ENCODE assay signal across 1 cellular context in the genomic region with DNA sequence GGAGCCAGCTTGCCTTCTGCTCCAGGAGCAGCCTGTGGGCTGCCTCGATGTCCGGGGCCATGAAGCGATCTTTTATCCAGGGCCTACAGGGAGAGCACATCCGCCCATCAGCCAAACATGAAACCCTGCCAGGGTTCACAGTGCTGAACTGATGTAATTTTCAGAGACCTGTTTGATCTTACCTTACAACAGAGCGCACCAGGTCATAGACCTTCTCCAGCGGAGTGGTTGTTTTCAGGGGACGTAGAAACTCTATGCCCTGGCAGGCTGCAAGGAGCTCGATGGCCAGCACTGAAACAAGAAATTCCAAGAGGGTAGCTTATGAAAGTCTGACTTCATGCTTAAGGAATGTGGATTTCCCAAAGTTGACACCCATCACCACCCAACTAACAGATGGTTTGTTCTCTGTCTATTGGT.
TF ChIP-seq lines count a peak whose summit lies in the region.

No MANE protein-coding gene starts in this region.

TF ChIP-seq in HepG2, 621 proteins besides CTCF, POLR2A, EP300 and RAD21 (continued from another document and continues in another):
- TF ChIP-seq YEATS4 (CRISPR knock-in tag; IDR thresholded peaks at IDR 0.05; ENCODE audit: borderline replicate concordance) (no peak; the same call in 1 of the 2 replicates), ZNF337 (CRISPR knock-in tag; IDR thresholded peaks at IDR 0.05; ENCODE audit: borderline replicate concordance, low read depth) (no peak), MIER2 (CRISPR knock-in tag; IDR thresholded peaks at IDR 0.05) (0 out of 2 replicates have a peak, but pooled peaks have one; percentile 29), EED (CRISPR knock-in tag; IDR thresholded peaks at IDR 0.05) (no peak), HMG20A (CRISPR knock-in tag; IDR thresholded peaks at IDR 0.05; ENCODE audit: borderline replicate concordance) (peak; percentile 82; the same call in 1 of the 2 replicates), ZNF264 (CRISPR knock-in tag; IDR thresholded peaks at IDR 0.05) (peak; percentile 60), NBN (conservative IDR thresholded peaks at IDR 0.05) (no peak), ZNF792 (CRISPR knock-in tag; IDR thresholded peaks at IDR 0.05) (0 out of 2 replicates have a peak, but pooled peaks have one; percentile 55), ZNF761 (CRISPR knock-in tag; conservative IDR thresholded peaks at IDR 0.05) (no peak), ZNF777 (CRISPR knock-in tag; IDR thresholded peaks at IDR 0.05) (no peak), ZNF20 (CRISPR knock-in tag; IDR thresholded peaks at IDR 0.05) (no peak), ZNF205 (CRISPR knock-in tag; IDR thresholded peaks at IDR 0.05) (no peak; the same call in 1 of the 2 replicates), ZNF782 (CRISPR knock-in tag; IDR thresholded peaks at IDR 0.05; ENCODE audit: borderline replicate concordance) (no peak), ZNF720 (CRISPR knock-in tag; IDR thresholded peaks at IDR 0.05) (no peak), ZNF282 (IDR thresholded peaks at IDR 0.05; ENCODE audit: partially characterized antibody) (no peak), ZMYM3 (CRISPR knock-in tag; IDR thresholded peaks at IDR 0.05) (peak; percentile 56; the same call in 1 of the 2 replicates), ZNF33A (CRISPR knock-in tag; IDR thresholded peaks at IDR 0.05; ENCODE audit: borderline replicate concordance) (no peak; the same call in 1 of the 2 replicates), TBX2 (CRISPR knock-in tag; IDR thresholded peaks at IDR 0.05; ENCODE audit: borderline replicate concordance) (peak; percentile 80; the same call in 1 of the 2 replicates), HOXD1 (CRISPR knock-in tag; IDR thresholded peaks at IDR 0.05) (no peak), SOX6 (IDR thresholded peaks at IDR 0.05) (no peak), SOX6 (CRISPR knock-in tag; IDR thresholded peaks at IDR 0.05) (peak; percentile 86), PHF20 (CRISPR knock-in tag; IDR thresholded peaks at IDR 0.05) (no peak), ARNTL (CRISPR knock-in tag; IDR thresholded peaks at IDR 0.05) (no peak), ZNF431 (CRISPR knock-in tag; IDR thresholded peaks at IDR 0.05; ENCODE audit: borderline replicate concordance, low read depth) (no peak), ZNF451 (CRISPR knock-in tag; IDR thresholded peaks at IDR 0.05) (no peak), MYC (CRISPR knock-in tag; IDR thresholded peaks at IDR 0.05; ENCODE audit: borderline replicate concordance) (no peak), YY1 (IDR thresholded peaks at IDR 0.05; ENCODE audit: insufficient read depth, insufficient replicate concordance, low read depth, low read length) (no peak), RFX1 (IDR thresholded peaks at IDR 0.05) (no peak), RAD51 (IDR thresholded peaks at IDR 0.05; ENCODE audit: borderline replicate concordance) (no peak), SNAI1 (CRISPR knock-in tag; IDR thresholded peaks at IDR 0.05; ENCODE audit: borderline replicate concordance) (no peak), RCOR2 (CRISPR knock-in tag; IDR thresholded peaks at IDR 0.05) (no peak; the same call in 1 of the 2 replicates), KDM5A (IDR thresholded peaks at IDR 0.05; ENCODE audit: borderline replicate concordance, low read length) (no peak), ZNF235 (CRISPR knock-in tag; IDR thresholded peaks at IDR 0.05; ENCODE audit: borderline replicate concordance) (no peak), TOPORS (CRISPR knock-in tag; IDR thresholded peaks at IDR 0.05) (peak; percentile 55; the same call in 1 of the 2 replicates), THYN1 (CRISPR knock-in tag; IDR thresholded peaks at IDR 0.05; ENCODE audit: borderline replicate concordance, low read depth) (no peak), MAFK (conservative IDR thresholded peaks at IDR 0.05 in 1 of 2, IDR thresholded peaks at IDR 0.05 in 1 of 2; ENCODE audit: low read length in 2 of 2) (no peak), ZNF138 (CRISPR knock-in tag; IDR thresholded peaks at IDR 0.05; ENCODE audit: low read depth) (no peak), ZNF12 (CRISPR knock-in tag; IDR thresholded peaks at IDR 0.05) (peak; percentile 51; the same call in 1 of the 2 replicates), EHMT2 (IDR thresholded peaks at IDR 0.05; ENCODE audit: borderline replicate concordance, low read depth, low read length) (no peak; the same call in 1 of the 2 replicates), AGO2 (optimal IDR thresholded peaks at IDR 0.05; ENCODE audit: low read depth, low read length) (no peak), SIN3A (IDR thresholded peaks at IDR 0.05; ENCODE audit: borderline replicate concordance, low read depth, low read length) (no peak), ZC3H13 (CRISPR knock-in tag; IDR thresholded peaks at IDR 0.05) (no peak), IRF2 (CRISPR knock-in tag; IDR thresholded peaks at IDR 0.05) (peak; percentile 71; the same call in 1 of the 2 replicates), ZKSCAN8 (CRISPR knock-in tag; IDR thresholded peaks at IDR 0.05; ENCODE audit: borderline replicate concordance) (no peak; the same call in 1 of the 2 replicates), FIP1L1 (IDR thresholded peaks at IDR 0.05; ENCODE audit: borderline replicate concordance, insufficient read depth, low read depth, low read length) (no peak), ZNF234 (CRISPR knock-in tag; conservative IDR thresholded peaks at IDR 0.05) (no peak), RFX5 (IDR thresholded peaks at IDR 0.05; ENCODE audit: low read depth, low read length) (no peak), NFATC3 (CRISPR knock-in tag; IDR thresholded peaks at IDR 0.05) (no peak)
- TF ChIP-seq, protein P1, sequence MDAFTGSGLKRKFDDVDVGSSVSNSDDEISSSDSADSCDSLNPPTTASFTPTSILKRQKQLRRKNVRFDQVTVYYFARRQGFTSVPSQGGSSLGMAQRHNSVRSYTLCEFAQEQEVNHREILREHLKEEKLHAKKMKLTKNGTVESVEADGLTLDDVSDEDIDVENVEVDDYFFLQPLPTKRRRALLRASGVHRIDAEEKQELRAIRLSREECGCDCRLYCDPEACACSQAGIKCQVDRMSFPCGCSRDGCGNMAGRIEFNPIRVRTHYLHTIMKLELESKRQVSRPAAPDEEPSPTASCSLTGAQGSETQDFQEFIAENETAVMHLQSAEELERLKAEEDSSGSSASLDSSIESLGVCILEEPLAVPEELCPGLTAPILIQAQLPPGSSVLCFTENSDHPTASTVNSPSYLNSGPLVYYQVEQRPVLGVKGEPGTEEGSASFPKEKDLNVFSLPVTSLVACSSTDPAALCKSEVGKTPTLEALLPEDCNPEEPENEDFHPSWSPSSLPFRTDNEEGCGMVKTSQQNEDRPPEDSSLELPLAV (CRISPR knock-in tag; conservative IDR thresholded peaks at IDR 0.05; ENCODE audit: low read depth) = no peak
- TF ChIP-seq, protein P2, sequence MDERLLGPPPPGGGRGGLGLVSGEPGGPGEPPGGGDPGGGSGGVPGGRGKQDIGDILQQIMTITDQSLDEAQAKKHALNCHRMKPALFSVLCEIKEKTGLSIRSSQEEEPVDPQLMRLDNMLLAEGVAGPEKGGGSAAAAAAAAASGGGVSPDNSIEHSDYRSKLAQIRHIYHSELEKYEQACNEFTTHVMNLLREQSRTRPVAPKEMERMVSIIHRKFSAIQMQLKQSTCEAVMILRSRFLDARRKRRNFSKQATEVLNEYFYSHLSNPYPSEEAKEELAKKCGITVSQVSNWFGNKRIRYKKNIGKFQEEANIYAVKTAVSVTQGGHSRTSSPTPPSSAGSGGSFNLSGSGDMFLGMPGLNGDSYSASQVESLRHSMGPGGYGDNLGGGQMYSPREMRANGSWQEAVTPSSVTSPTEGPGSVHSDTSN (CRISPR knock-in tag; IDR thresholded peaks at IDR 0.05) = no peak
- TF ChIP-seq, protein P3, sequence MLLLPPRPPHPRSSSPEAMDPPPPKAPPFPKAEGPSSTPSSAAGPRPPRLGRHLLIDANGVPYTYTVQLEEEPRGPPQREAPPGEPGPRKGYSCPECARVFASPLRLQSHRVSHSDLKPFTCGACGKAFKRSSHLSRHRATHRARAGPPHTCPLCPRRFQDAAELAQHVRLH (CRISPR knock-in tag; IDR thresholded peaks at IDR 0.05; ENCODE audit: borderline replicate concordance, low read depth) = no peak
- TF ChIP-seq, protein P4, sequence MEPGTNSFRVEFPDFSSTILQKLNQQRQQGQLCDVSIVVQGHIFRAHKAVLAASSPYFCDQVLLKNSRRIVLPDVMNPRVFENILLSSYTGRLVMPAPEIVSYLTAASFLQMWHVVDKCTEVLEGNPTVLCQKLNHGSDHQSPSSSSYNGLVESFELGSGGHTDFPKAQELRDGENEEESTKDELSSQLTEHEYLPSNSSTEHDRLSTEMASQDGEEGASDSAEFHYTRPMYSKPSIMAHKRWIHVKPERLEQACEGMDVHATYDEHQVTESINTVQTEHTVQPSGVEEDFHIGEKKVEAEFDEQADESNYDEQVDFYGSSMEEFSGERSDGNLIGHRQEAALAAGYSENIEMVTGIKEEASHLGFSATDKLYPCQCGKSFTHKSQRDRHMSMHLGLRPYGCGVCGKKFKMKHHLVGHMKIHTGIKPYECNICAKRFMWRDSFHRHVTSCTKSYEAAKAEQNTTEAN (CRISPR knock-in tag; conservative IDR thresholded peaks at IDR 0.05) = 0 out of 2 replicates have a peak, but pooled peaks have one; percentile 43
- TF ChIP-seq, protein P5, sequence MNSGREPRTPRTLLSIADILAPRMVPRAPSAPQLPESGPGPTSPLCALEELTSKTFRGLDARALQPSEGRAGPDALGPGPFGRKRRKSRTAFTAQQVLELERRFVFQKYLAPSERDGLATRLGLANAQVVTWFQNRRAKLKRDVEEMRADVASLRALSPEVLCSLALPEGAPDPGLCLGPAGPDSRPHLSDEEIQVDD (CRISPR knock-in tag; IDR thresholded peaks at IDR 0.05; ENCODE audit: borderline replicate concordance) = no peak
- TF ChIP-seq, protein P6, sequence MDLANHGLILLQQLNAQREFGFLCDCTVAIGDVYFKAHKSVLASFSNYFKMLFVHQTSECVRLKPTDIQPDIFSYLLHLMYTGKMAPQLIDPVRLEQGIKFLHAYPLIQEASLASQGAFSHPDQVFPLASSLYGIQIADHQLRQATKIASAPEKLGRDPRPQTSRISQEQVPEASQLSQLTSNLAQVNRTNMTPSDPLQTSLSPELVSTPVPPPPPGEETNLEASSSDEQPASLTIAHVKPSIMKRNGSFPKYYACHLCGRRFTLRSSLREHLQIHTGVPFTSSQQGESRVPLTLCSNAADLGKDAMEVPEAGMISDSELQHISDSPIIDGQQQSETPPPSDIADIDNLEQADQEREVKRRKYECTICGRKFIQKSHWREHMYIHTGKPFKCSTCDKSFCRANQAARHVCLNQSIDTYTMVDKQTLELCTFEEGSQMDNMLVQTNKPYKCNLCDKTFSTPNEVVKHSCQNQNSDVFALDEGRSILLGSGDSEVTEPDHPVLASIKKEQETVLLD (CRISPR knock-in tag; IDR thresholded peaks at IDR 0.05; ENCODE audit: low read depth) = no peak
- TF ChIP-seq, protein P7, sequence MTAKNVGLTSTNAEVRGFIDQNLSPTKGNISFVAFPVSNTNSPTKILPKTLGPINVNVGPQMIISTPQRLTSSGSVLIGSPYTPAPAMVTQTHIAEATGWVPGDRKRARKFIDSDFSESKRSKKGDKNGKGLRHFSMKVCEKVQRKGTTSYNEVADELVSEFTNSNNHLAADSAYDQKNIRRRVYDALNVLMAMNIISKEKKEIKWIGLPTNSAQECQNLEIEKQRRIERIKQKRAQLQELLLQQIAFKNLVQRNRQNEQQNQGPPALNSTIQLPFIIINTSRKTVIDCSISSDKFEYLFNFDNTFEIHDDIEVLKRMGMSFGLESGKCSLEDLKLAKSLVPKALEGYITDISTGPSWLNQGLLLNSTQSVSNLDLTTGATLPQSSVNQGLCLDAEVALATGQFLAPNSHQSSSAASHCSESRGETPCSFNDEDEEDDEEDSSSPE (CRISPR knock-in tag; IDR thresholded peaks at IDR 0.05) = peak; percentile 56
- TF ChIP-seq, protein P8, sequence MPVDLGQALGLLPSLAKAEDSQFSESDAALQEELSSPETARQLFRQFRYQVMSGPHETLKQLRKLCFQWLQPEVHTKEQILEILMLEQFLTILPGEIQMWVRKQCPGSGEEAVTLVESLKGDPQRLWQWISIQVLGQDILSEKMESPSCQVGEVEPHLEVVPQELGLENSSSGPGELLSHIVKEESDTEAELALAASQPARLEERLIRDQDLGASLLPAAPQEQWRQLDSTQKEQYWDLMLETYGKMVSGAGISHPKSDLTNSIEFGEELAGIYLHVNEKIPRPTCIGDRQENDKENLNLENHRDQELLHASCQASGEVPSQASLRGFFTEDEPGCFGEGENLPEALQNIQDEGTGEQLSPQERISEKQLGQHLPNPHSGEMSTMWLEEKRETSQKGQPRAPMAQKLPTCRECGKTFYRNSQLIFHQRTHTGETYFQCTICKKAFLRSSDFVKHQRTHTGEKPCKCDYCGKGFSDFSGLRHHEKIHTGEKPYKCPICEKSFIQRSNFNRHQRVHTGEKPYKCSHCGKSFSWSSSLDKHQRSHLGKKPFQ (CRISPR knock-in tag; IDR thresholded peaks at IDR 0.05; ENCODE audit: insufficient replicate concordance) = peak; percentile 32
- TF ChIP-seq, protein P9, sequence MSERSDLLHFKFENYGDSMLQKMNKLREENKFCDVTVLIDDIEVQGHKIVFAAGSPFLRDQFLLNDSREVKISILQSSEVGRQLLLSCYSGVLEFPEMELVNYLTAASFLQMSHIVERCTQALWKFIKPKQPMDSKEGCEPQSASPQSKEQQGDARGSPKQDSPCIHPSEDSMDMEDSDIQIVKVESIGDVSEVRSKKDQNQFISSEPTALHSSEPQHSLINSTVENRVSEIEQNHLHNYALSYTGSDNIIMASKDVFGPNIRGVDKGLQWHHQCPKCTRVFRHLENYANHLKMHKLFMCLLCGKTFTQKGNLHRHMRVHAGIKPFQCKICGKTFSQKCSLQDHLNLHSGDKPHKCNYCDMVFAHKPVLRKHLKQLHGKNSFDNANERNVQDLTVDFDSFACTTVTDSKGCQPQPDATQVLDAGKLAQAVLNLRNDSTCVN (CRISPR knock-in tag; IDR thresholded peaks at IDR 0.05; ENCODE audit: borderline replicate concordance) = no peak
- TF ChIP-seq, protein P10, sequence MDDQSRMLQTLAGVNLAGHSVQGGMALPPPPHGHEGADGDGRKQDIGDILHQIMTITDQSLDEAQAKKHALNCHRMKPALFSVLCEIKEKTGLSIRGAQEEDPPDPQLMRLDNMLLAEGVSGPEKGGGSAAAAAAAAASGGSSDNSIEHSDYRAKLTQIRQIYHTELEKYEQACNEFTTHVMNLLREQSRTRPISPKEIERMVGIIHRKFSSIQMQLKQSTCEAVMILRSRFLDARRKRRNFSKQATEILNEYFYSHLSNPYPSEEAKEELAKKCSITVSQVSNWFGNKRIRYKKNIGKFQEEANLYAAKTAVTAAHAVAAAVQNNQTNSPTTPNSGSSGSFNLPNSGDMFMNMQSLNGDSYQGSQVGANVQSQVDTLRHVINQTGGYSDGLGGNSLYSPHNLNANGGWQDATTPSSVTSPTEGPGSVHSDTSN (CRISPR knock-in tag; IDR thresholded peaks at IDR 0.05; ENCODE audit: borderline replicate concordance) = no peak
